Comparison of ENCODE assay signal across 1 cellular context in genomic region chr14:53152909-53153701, GRCh38.
TF ChIP-seq lines count a peak whose summit lies in the region.

TSS of gene DDHD1 (minus strand) at chr14:53153323. CDS start at chr14:53153098, 225 bp downstream.

TF ChIP-seq in K562, 482 proteins besides CTCF, POLR2A, EP300 and RAD21 (continued from another document and continues in another):
- TF ChIP-seq UBTF (IDR thresholded peaks at IDR 0.05; ENCODE audit: borderline replicate concordance in 1 of 2, low read depth in 2 of 2, low read length in 2 of 2) (peak in 1 of 2 experiments; percentile 85; a peak in 1 of 4 replicates), IRF1 (CRISPR knock-in tag; IDR thresholded peaks at IDR 0.05; ENCODE audit: borderline replicate concordance) (no peak), GATAD2B (IDR thresholded peaks at IDR 0.05; ENCODE audit: borderline replicate concordance) (no peak), CREB3 (tag; conservative IDR thresholded peaks at IDR 0.05; ENCODE audit: low read depth) (peak; percentile 41; the same call in 1 of the 2 replicates), ZNF445 (CRISPR knock-in tag; IDR thresholded peaks at IDR 0.05; ENCODE audit: low read depth) (no peak), ZNF583 (CRISPR knock-in tag; IDR thresholded peaks at IDR 0.05) (no peak), CREB1 (IDR thresholded peaks at IDR 0.05) (peak; percentile 36; the same call in 1 of the 2 replicates), CREB1 (CRISPR knock-in tag; IDR thresholded peaks at IDR 0.05) (no peak), KLF10 (CRISPR knock-in tag; IDR thresholded peaks at IDR 0.05) (no peak), EGR1 (conservative IDR thresholded peaks at IDR 0.05) (0 out of 2 replicates have a peak, but pooled peaks have one; percentile 36), ARID3B (CRISPR knock-in tag; IDR thresholded peaks at IDR 0.05; ENCODE audit: borderline replicate concordance) (no peak), NFE2L1 (tag; IDR thresholded peaks at IDR 0.05; ENCODE audit: borderline replicate concordance, low read depth) (no peak), ZNF586 (CRISPR knock-in tag; conservative IDR thresholded peaks at IDR 0.05) (no peak), ZNF133 (CRISPR knock-in tag; IDR thresholded peaks at IDR 0.05) (no peak), TFAP4 (CRISPR knock-in tag; IDR thresholded peaks at IDR 0.05; ENCODE audit: borderline replicate concordance) (peak; percentile 7; the same call in 1 of the 2 replicates), TSC22D4 (tag; IDR thresholded peaks at IDR 0.05) (no peak), MCM5 (IDR thresholded peaks at IDR 0.05; ENCODE audit: low read depth) (no peak), ZBTB33 (CRISPR knock-in tag; IDR thresholded peaks at IDR 0.05) (no peak), THRB (CRISPR knock-in tag; conservative IDR thresholded peaks at IDR 0.05) (no peak), MBD1 (CRISPR knock-in tag; IDR thresholded peaks at IDR 0.05) (no peak), GABPA (tag; conservative IDR thresholded peaks at IDR 0.05; ENCODE audit: low read depth) (peak; percentile 81), ZNF668 (CRISPR knock-in tag; IDR thresholded peaks at IDR 0.05) (no peak), ARID4B (CRISPR knock-in tag; IDR thresholded peaks at IDR 0.05) (no peak), THAP7 (CRISPR knock-in tag; IDR thresholded peaks at IDR 0.05) (peak; percentile 91), CUX1 (CRISPR knock-in tag; IDR thresholded peaks at IDR 0.05) (no peak), ZNF639 (CRISPR knock-in tag; conservative IDR thresholded peaks at IDR 0.05 in 1 of 2, IDR thresholded peaks at IDR 0.05 in 1 of 2) (no peak), MYC (IDR thresholded peaks at IDR 0.05; ENCODE audit: low read depth, low read length) (peak; percentile 21; the same call in 1 of the 2 replicates), MYC (CRISPR knock-in tag; IDR thresholded peaks at IDR 0.05; ENCODE audit: borderline replicate concordance, low read depth) (no peak), POLR2B (IDR thresholded peaks at IDR 0.05; ENCODE audit: low read depth, partially characterized antibody) (peak; percentile 55)
